Comparison of ENCODE assay signal across 1 cellular context in the genomic region with DNA sequence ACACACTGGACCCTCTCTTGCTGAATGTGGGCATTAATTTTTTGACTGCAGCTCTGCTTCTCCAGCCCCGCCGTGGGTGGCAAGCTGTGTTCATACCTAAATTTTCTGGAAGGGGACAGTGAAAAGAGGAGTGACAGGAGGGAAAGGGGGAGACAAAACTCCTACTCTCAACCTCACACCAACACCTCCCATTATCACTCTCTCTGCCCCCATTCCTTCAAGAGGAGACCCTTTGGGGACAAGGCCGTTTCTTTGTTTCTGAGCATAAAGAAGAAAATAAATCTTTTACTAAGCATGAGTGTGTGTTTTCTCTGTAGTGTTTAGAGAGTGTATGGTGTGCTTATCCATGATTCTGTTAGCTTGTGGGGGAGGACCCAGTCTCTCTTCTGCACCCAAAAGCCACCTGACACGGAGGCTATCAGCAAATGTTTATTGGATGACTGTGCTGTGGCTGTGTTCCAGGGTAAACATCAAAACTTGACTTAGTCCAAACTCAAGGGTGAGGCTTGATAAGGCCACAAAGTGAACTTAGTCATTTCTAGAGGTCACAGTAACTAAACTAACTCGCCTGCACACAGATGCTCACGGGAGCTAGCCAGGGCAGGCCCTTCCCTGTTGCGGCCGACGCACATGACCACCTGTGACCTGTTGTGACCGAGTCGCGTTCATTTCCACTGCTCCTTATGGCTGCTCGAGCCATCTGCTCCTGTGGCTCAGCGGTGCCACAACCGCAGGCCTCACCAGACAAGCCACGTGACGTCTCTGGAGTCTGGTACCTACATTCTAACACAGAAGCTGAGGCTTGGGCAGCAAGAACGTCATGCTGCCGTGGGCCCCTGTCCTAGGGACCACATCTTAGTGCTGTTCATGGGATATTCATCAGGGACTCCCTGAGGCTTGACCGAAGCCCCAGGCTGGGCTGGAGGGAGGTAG.
TF ChIP-seq lines count a peak whose summit lies in the region.

No MANE protein-coding gene starts in this region.

TF ChIP-seq in WTC11, 78 proteins besides CTCF, POLR2A, EP300 and RAD21 (continued from another document):
- TF ChIP-seq, protein P1, sequence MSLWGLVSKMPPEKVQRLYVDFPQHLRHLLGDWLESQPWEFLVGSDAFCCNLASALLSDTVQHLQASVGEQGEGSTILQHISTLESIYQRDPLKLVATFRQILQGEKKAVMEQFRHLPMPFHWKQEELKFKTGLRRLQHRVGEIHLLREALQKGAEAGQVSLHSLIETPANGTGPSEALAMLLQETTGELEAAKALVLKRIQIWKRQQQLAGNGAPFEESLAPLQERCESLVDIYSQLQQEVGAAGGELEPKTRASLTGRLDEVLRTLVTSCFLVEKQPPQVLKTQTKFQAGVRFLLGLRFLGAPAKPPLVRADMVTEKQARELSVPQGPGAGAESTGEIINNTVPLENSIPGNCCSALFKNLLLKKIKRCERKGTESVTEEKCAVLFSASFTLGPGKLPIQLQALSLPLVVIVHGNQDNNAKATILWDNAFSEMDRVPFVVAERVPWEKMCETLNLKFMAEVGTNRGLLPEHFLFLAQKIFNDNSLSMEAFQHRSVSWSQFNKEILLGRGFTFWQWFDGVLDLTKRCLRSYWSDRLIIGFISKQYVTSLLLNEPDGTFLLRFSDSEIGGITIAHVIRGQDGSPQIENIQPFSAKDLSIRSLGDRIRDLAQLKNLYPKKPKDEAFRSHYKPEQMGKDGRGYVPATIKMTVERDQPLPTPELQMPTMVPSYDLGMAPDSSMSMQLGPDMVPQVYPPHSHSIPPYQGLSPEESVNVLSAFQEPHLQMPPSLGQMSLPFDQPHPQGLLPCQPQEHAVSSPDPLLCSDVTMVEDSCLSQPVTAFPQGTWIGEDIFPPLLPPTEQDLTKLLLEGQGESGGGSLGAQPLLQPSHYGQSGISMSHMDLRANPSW (CRISPR knock-in tag; conservative IDR thresholded peaks at IDR 0.05; ENCODE audit: low read depth) = no peak
- no peak for TF ChIP-seq TP53 (CRISPR knock-in tag; IDR thresholded peaks at IDR 0.05)
- TF ChIP-seq FOXJ3 (CRISPR knock-in tag; IDR thresholded peaks at IDR 0.05; ENCODE audit: borderline replicate concordance) = no peak
